In genomic region chr6:12698298-12698697, GRCh38 we compare ENCODE assay signal across 26 cellular contexts.
"Had no signal": no experiment of that assay in that cellular context is flagged by ENCODE, and none has a peak within 500 bp of the region (broad histone marks: within the 10 kb centered on the region; RNA-seq: fewer than 3 reads in every experiment).

No MANE protein-coding gene starts in this region.

- DNase-seq: activated effector memory CD4-positive, alpha-beta T cell treated with anti-CD3 and anti-CD28 coated beads, Interleukin-2, amount 50 U/mL, for 16 hours; activated effector memory CD4-positive, alpha-beta T cell treated with Interleukin-2 at 50 U/mL for 16 hours; activated gamma-delta T cell; activated gamma-delta T cell treated with Interleukin-2 at 50 U/mL for 16 hours; activated naive CD4-positive, alpha-beta T cell; activated naive CD4-positive, alpha-beta T cell treated with anti-CD3 and anti-CD28 coated beads for 36 hours; activated naive CD4-positive, alpha-beta T cell treated with anti-CD3 and anti-CD28 coated beads, Interleukin-2, amount 10 ng/mL, durations not matched to agents 7 days and 5 days; activated naive CD4-positive, alpha-beta T cell treated with anti-CD3 and anti-CD28 coated beads, Interleukin-2, amount 50 U/mL, for 16 hours; activated naive CD4-positive, alpha-beta T cell treated with Interleukin-2 at 50 U/mL for 16 hours; activated naive CD8-positive, alpha-beta T cell treated with anti-CD3 and anti-CD28 coated beads for 36 hours; activated naive CD8-positive, alpha-beta T cell treated with anti-CD3 and anti-CD28 coated beads, Interleukin-2, amount 10 ng/mL, durations not matched to agents 7 days and 5 days; activated naive CD8-positive, alpha-beta T cell treated with anti-CD3 and anti-CD28 coated beads, Interleukin-2, amount 50 U/mL, for 24 hours; activated T-cell treated with anti-CD3 and anti-CD28 coated beads, Interleukin-2, amount 50 U/mL, for 1 hour; activated T-cell treated with anti-CD3 and anti-CD28 coated beads, Interleukin-2, amount 50 U/mL, for 24 hours; activated T-cell treated with anti-CD3 and anti-CD28 coated beads, Interleukin-2, amount 50 U/mL, for 4 hours; activated T-cell treated with anti-CD3 and anti-CD28 coated beads, Interleukin-2, amount 50 U/mL, for 48 hours; activated T-cell treated with anti-CD3 and anti-CD28 coated beads, Interleukin-2, amount 50 U/mL, for 72 hours; adrenal gland; amniotic stem cell; amygdala; anterior cingulate cortex; aorta; body of pancreas; brain microvascular endothelial cell; central memory CD4-positive, alpha-beta T cell; cerebellar nuclear complex had no signal
